In the genomic region with DNA sequence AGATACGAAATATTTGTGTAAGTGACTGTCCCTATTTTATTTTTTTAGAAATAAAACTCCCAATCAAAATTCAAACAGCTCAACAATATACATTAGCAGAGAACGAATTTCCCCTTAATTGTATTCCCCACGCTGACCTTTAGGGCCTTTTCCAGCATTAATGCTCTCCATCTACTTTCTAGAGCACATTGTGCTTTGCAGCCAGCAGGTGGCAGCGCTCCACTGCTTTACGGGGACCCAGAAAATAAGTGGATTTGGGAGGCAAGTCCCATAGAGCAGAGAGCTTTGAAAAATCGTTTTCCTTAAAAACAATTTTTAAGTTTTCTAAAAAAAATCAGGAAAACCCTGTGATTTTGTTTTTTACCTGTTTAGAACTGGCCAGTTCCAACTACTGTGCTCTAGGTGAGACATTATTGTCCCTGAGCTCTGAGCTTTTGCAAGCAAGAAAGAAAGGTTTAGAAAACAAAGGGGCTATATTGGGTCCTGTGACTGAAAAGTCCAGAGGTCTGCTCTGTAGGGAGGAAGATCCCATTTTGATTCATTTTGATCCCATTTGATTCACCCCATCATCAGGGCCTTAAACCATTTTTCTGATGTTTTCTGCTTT, we compare ENCODE assay signal across 8 cellular contexts.
A peak's percentile ranks its signal among the peaks of the same experiment; 100 is the strongest.
DNase-seq lines count a peak whose midpoint lies in the region; ATAC-seq, FAIRE-seq and TF ChIP-seq lines count a peak whose summit lies in the region.

No MANE protein-coding gene starts in this region.

- 11 to 13% methylated on average over 6 of the region's 6 CpGs for WGBS in upper lobe of left lung, 2 donors

- FAIRE-seq in H54 (lab: Jason Lieb, UNC): no peak

- TF ChIP-seq CTCF in upper lobe of left lung (IDR thresholded peaks at IDR 0.05): peak; percentile 58 to 77 (median 69)

- no peaks in the 10 kb centered on the region for H3K36me3 ChIP-seq in upper lobe of left lung

- H3K9me3 ChIP-seq in upper lobe of left lung: no peaks in the 10 kb centered on the region

- peak; percentile 74 to 87 for ATAC-seq in upper lobe of left lung (ENCODE audit: low FRiP score in 2 of 2)

- H3K27ac ChIP-seq in upper lobe of left lung: no peak overlapping the region

- peak; percentile 5 for DNase-seq in DMS79 (lab: John Stamatoyannopoulos, UW)
- DNase-seq in H54 (ENCODE audit: insufficient read length, low spot score): peak; percentile 43
- DNase-seq in NCI-H146 (lab: John Stamatoyannopoulos, UW): peak; percentile 59
- peak; percentile 45 for DNase-seq in T1000 (lab: John Stamatoyannopoulos, UW)
- DNase-seq in ecto neural progenitor cell (ENCODE audit: low spot score): peak; percentile 67
- DNase-seq in medulla oblongata (ENCODE audit: extremely low spot score): peak; percentile 68
- DNase-seq in upper lobe of left lung: peak in 1 of 2 donors; percentile 49
- no peak for DNase-seq in effector CD8-positive, alpha-beta T cell (lab: John Stamatoyannopoulos, UW)

- H3K27me3 ChIP-seq in upper lobe of left lung: no peaks in the 10 kb centered on the region

- TF ChIP-seq EP300 in upper lobe of left lung (IDR thresholded peaks at IDR 0.05): no peak

- peaks cover 0 to 12% (median 3%) of the 10 kb centered on the region in 4 donors for H3K4me1 ChIP-seq in upper lobe of left lung

- no peak overlapping the region for H3K4me3 ChIP-seq in upper lobe of left lung

- TF ChIP-seq POLR2A in H54 (IDR thresholded peaks at IDR 0.05; ENCODE audit: low read depth, low read length) (no peak), upper lobe of left lung (IDR thresholded peaks at IDR 0.05) (no peak)
